Comparison of ENCODE assay signal across 8 cellular contexts in genomic region chr2:64731306-64731654, GRCh38.
DNase-seq lines count a peak whose midpoint lies in the region; ATAC-seq and TF ChIP-seq lines count a peak whose summit lies in the region.

No MANE protein-coding gene starts in this region.

- peak overlapping the region; percentile 90 for H3K27ac Mint-ChIP-seq in activated naive CD4-positive, alpha-beta T cell treated with anti-CD3 and anti-CD28 coated beads for 36 hours

- H3K9ac ChIP-seq in muscle layer of colon (ENCODE audit: low read length): peak overlapping the region; percentile 35

- DNase-seq in activated naive CD4-positive, alpha-beta T cell treated with anti-CD3 and anti-CD28 coated beads for 36 hours: no peak
- no peak for DNase-seq in activated naive CD4-positive, alpha-beta T cell treated with anti-CD3 and anti-CD28 coated beads, Interleukin-2, amount 50 U/mL, for 16 hours
- DNase-seq in body of pancreas: no peak
- DNase-seq in tibial nerve (ENCODE audit: low spot score in 2 of 2): no peak
- no peak for DNase-seq in COLO668 (lab: John Stamatoyannopoulos, UW; ENCODE audit: unreplicated experiment)
- DNase-seq in dedifferentiated amniotic fluid mesenchymal stem cell (ENCODE audit: extremely low spot score): no peak

- H3K27me3 ChIP-seq in body of pancreas (no peaks in the 10 kb centered on the region), muscle layer of colon (ENCODE audit: control insufficient read depth in 1 of 2, insufficient read depth in 2 of 2, low read length in 2 of 2) (no peaks in the 10 kb centered on the region), tibial nerve (no peaks in the 10 kb centered on the region)

- H3K4me3 ChIP-seq in body of pancreas: no peak overlapping the region
- H3K4me3 ChIP-seq in muscle layer of colon (ENCODE audit: low read depth in 1 of 2, low read length in 2 of 2): peak overlapping the region in 1 of 2 donors; percentile 60
- peak overlapping the region in 3 of 4 donors; percentile 28 to 51 (median 40) for H3K4me3 ChIP-seq in tibial nerve

- H3K4me1 Mint-ChIP-seq in activated naive CD4-positive, alpha-beta T cell treated with anti-CD3 and anti-CD28 coated beads for 36 hours (ENCODE audit: low read depth): peaks cover 63% of the 10 kb centered on the region

- intact Hi-C loops in activated naive CD4-positive, alpha-beta T cell treated with anti-CD3 and anti-CD28 coated beads for 36 hours (cut with micrococcal nuclease): loop anchor here (1.0 to 10.0 kb wide), 2 partner anchors 36 to 254 kb away; partner anchors contain the start of gene SLC1A4
- intact Hi-C loops in body of pancreas (cut with DNase I): no loop called here

- H3K36me3 ChIP-seq in body of pancreas (replicated peaks in 1 of 2; ENCODE audit: insufficient read depth in 1 of 2, low read depth in 2 of 2) (no peaks in the 10 kb centered on the region), muscle layer of colon (ENCODE audit: insufficient read depth, low read length) (no peaks in the 10 kb centered on the region), tibial nerve (no peaks in the 10 kb centered on the region)

- peaks cover 3% of the 10 kb centered on the region for H3K36me3 Mint-ChIP-seq in activated naive CD4-positive, alpha-beta T cell treated with anti-CD3 and anti-CD28 coated beads for 36 hours (ENCODE audit: low read depth)

- peaks cover 34% of the 10 kb centered on the region for H3K4me1 ChIP-seq in body of pancreas
- peaks cover 24% of the 10 kb centered on the region for H3K4me1 ChIP-seq in muscle layer of colon (ENCODE audit: insufficient read depth, low read length)
- H3K4me1 ChIP-seq in tibial nerve: peaks cover 0 to 69% (median 12%) of the 10 kb centered on the region in 4 donors

- H3K27ac ChIP-seq in body of pancreas (peak overlapping the region in 3 of 4 donors; percentile 63 to 87 (median 79)), muscle layer of colon (ENCODE audit: low read depth, low read length) (peak overlapping the region; percentile 79), tibial nerve (peak overlapping the region; percentile 74 to 90 (median 86))

- no peaks in the 10 kb centered on the region for H3K27me3 Mint-ChIP-seq in activated naive CD4-positive, alpha-beta T cell treated with anti-CD3 and anti-CD28 coated beads for 36 hours (ENCODE audit: low read depth)

- ATAC-seq in body of pancreas: no peak
- ATAC-seq in HG03175 (IDR thresholded peaks at IDR 0.05; ENCODE audit: unreplicated experiment): no peak

- no peaks in the 10 kb centered on the region for H3K9me3 ChIP-seq in body of pancreas
- no peaks in the 10 kb centered on the region for H3K9me3 ChIP-seq in muscle layer of colon (ENCODE audit: low read length)
- H3K9me3 ChIP-seq in tibial nerve: no peaks in the 10 kb centered on the region

- TF ChIP-seq EP300 in tibial nerve (IDR thresholded peaks at IDR 0.05): no peak

- TF ChIP-seq CTCF in body of pancreas (IDR thresholded peaks at IDR 0.05) (no peak), tibial nerve (IDR thresholded peaks at IDR 0.05) (no peak)

- H3K4me3 Mint-ChIP-seq in activated naive CD4-positive, alpha-beta T cell treated with anti-CD3 and anti-CD28 coated beads for 36 hours: peak overlapping the region; percentile 78

- no peaks in the 10 kb centered on the region for H3K9me3 Mint-ChIP-seq in activated naive CD4-positive, alpha-beta T cell treated with anti-CD3 and anti-CD28 coated beads for 36 hours

- WGBS in body of pancreas, 2 donors: 40 to 51% methylated on average over 3 of the region's 3 CpGs
- 19 to 23% methylated on average over 3 of the region's 3 CpGs for WGBS in tibial nerve, 2 donors

- no peak for TF ChIP-seq POLR2A in body of pancreas (IDR thresholded peaks at IDR 0.05)
- no peak for TF ChIP-seq POLR2A in tibial nerve (IDR thresholded peaks at IDR 0.05)

- CTCF ChIA-PET in activated naive CD4-positive, alpha-beta T cell treated with anti-CD3 and anti-CD28 coated beads for 36 hours (lab: Charles Lee): interaction anchor here (1.1 kb wide), 1 partner anchor 92 kb away, joined by 3 read pairs; no protein-coding TSS in a partner anchor

Comparison
In these comparisons a context has a peak if more than half of its experiments do, and no peak if none do; other contexts are left out.
1. H3K4me3 ChIP-seq: peak in tibial nerve (3 of 4); none in body of pancreas (0 of 2).
2. Peak in every context shown above with its lines, with median percentiles within 50 percentile points of each other: H3K27ac ChIP-seq.